1 cellular context compared by ENCODE assay signal in genomic region chr2:21822505-21822904, GRCh38.
TF ChIP-seq lines count a peak whose summit lies in the region.

No MANE protein-coding gene starts in this region.

TF ChIP-seq in GM23338, 12 proteins besides CTCF, POLR2A, EP300 and RAD21 (continued from another document):
- TF ChIP-seq ZNF462 (CRISPR knock-in tag; IDR thresholded peaks at IDR 0.05) (no peak), POLR2AphosphoS5 (IDR thresholded peaks at IDR 0.05; ENCODE audit: low read depth) (no peak), STAT1 (IDR thresholded peaks at IDR 0.05; ENCODE audit: unreplicated experiment) (no peak), JUNB (IDR thresholded peaks at IDR 0.05; ENCODE audit: unreplicated experiment) (no peak), EZH2phosphoT487 (IDR thresholded peaks at IDR 0.05; ENCODE audit: unreplicated experiment) (no peak), ZNF114 (CRISPR knock-in tag; IDR thresholded peaks at IDR 0.05) (no peak)
